Comparison of ENCODE assay signal across 8 cellular contexts in the genomic region with DNA sequence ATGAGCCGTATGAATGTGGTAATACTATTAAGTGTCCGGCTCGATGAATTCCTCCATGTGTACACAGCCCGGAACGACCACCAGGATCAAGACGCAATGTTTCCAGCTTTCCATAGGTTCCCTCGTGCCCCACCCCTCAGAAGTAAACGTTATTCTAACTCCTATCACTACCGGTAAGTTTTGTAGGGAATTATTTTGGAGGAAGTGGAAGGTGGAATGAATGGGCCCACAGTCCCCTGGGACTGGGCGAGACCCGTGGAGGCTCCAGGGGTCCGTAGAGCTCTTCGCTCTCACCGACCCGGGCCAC. TPM values are rescaled to one million over a fixed set of nuclear protein-coding genes. Genes with fewer than 3 reads are reported as not detected.
DNase-seq lines count a peak whose midpoint lies in the region; ATAC-seq, FAIRE-seq and TF ChIP-seq lines count a peak whose summit lies in the region.

No MANE protein-coding gene starts in this region.

- H3K4me1 Mint-ChIP-seq in IgD-negative memory B cell (peaks cover 25 to 36% (median 34%) of the 10 kb centered on the region in 3 donors), chondrocyte (ENCODE audit: low read depth) (peaks cover 40% of the 10 kb centered on the region)
- H3K4me1 Mint-ChIP-seq in naive thymus-derived CD4-positive, alpha-beta T cell: peaks cover 33 to 45% (median 40%) of the 10 kb centered on the region in 7 donors

- H3K27ac ChIP-seq in AG04450 (ENCODE audit: low read depth, low read length): peak overlapping the region; percentile 54
- H3K27ac ChIP-seq in naive thymus-derived CD4-positive, alpha-beta T cell (ENCODE audit: low read depth, low read length): peak overlapping the region; percentile 58

- no peaks in the 10 kb centered on the region for H3K27me3 ChIP-seq in AG04450 (ENCODE audit: control insufficient read depth, insufficient read depth, low read length)
- no peaks in the 10 kb centered on the region for H3K27me3 ChIP-seq in naive thymus-derived CD4-positive, alpha-beta T cell (ENCODE audit: control insufficient read depth in 2 of 2, insufficient read depth in 2 of 2, low read length in 2 of 2)

- intact Hi-C loops in naive thymus-derived CD4-positive, alpha-beta T cell (cut with micrococcal nuclease): loop anchor here (1.0 to 10.0 kb wide), 16 partner anchors 180 to 1825 kb away; a partner anchor contains a TSS

- peak overlapping the region; percentile 20 to 85 (median 61) for H3K27ac Mint-ChIP-seq in IgD-negative memory B cell
- H3K27ac Mint-ChIP-seq in chondrocyte (ENCODE audit: unreplicated experiment): peak overlapping the region; percentile 83
- H3K27ac Mint-ChIP-seq in naive thymus-derived CD4-positive, alpha-beta T cell: peak overlapping the region in 6 of 9 donors; percentile 15 to 75 (median 62)

- H3K9me3 Mint-ChIP-seq in IgD-negative memory B cell: no peaks in the 10 kb centered on the region
- no peaks in the 10 kb centered on the region for H3K9me3 Mint-ChIP-seq in chondrocyte (ENCODE audit: low read depth)
- H3K9me3 Mint-ChIP-seq in naive thymus-derived CD4-positive, alpha-beta T cell: no peaks in the 10 kb centered on the region

- CTCF ChIA-PET in AG04450 (lab: Charles Lee): interaction anchor here (0.6 to 1.4 kb wide), 13 partner anchors 8 to 204 kb away, joined by 3 to 13 read pairs (median 3); no protein-coding TSS in a partner anchor
- CTCF ChIA-PET in naive thymus-derived CD4-positive, alpha-beta T cell (lab: Charles Lee): interaction anchor here (0.5 to 0.8 kb wide), 3 partner anchors 19 to 749 kb away, joined by 3 to 6 read pairs (median 3); no protein-coding TSS in a partner anchor

- H3K9me3 ChIP-seq in AG04450 (ENCODE audit: control insufficient read depth, insufficient read depth, low read length): no peaks in the 10 kb centered on the region; the same call in 1 of the 2 replicates
- no peaks in the 10 kb centered on the region for H3K9me3 ChIP-seq in naive thymus-derived CD4-positive, alpha-beta T cell (ENCODE audit: control insufficient read depth in 2 of 3, low read length in 3 of 3)

- peaks cover 14 to 17% of the 10 kb centered on the region in 2 donors for H3K4me1 ChIP-seq in naive thymus-derived CD4-positive, alpha-beta T cell (ENCODE audit: control insufficient read depth in 2 of 2, insufficient read depth in 2 of 2, low read length in 2 of 2)

- H3K4me3 Mint-ChIP-seq in IgD-negative memory B cell (peak overlapping the region; percentile 82 to 95 (median 90)), chondrocyte (ENCODE audit: unreplicated experiment) (peak overlapping the region; percentile 96)
- peak overlapping the region; percentile 70 to 94 (median 88) for H3K4me3 Mint-ChIP-seq in naive thymus-derived CD4-positive, alpha-beta T cell

- H3K27me3 Mint-ChIP-seq in IgD-negative memory B cell (no peaks in the 10 kb centered on the region), chondrocyte (ENCODE audit: low read depth) (peaks cover 1% of the 10 kb centered on the region)
- H3K27me3 Mint-ChIP-seq in naive thymus-derived CD4-positive, alpha-beta T cell: peaks cover under 1 to 22% (median 9%) of the 10 kb centered on the region in 5 donors

- H3K36me3 ChIP-seq in naive thymus-derived CD4-positive, alpha-beta T cell (ENCODE audit: control insufficient read depth in 2 of 3, insufficient read depth in 3 of 3, low read length in 3 of 3): no peaks in the 10 kb centered on the region

- no peaks in the 10 kb centered on the region for H3K36me3 Mint-ChIP-seq in IgD-negative memory B cell
- H3K36me3 Mint-ChIP-seq in chondrocyte (ENCODE audit: low read depth): peaks cover 3% of the 10 kb centered on the region
- H3K36me3 Mint-ChIP-seq in naive thymus-derived CD4-positive, alpha-beta T cell: peaks cover 0 to 12% (median under 1%) of the 10 kb centered on the region in 5 donors

- peak overlapping the region; percentile 81 for H3K4me3 ChIP-seq in AG04450 (ENCODE audit: low read depth, low read length)
- H3K4me3 ChIP-seq in naive thymus-derived CD4-positive, alpha-beta T cell (ENCODE audit: low read length): peak overlapping the region; percentile 90

- FAIRE-seq in frontal cortex (lab: Jason Lieb, UNC): no peak

- no peak for ATAC-seq in naive thymus-derived CD4-positive, alpha-beta T cell
- ATAC-seq in GM19324 (IDR thresholded peaks at IDR 0.05; ENCODE audit: low FRiP score, unreplicated experiment): no peak
- ATAC-seq in GM21528 (IDR thresholded peaks at IDR 0.05; ENCODE audit: low FRiP score, unreplicated experiment): no peak

- no peak for DNase-seq in AG04450 (ENCODE audit: low read depth, low spot score)
- no peak for DNase-seq in chondrocyte (ENCODE audit: low spot score)
- peak in 1 of 9 donors; percentile 2 for DNase-seq in naive thymus-derived CD4-positive, alpha-beta T cell
- DNase-seq in frontal cortex (ENCODE audit: low spot score in 2 of 2): no peak
- no peak for DNase-seq in NCI-H1417 (lab: John Stamatoyannopoulos, UW)

- no peak for TF ChIP-seq CTCF in AG04450 (IDR thresholded peaks at IDR 0.05; ENCODE audit: low read depth, low read length)
- no peak for TF ChIP-seq CTCF in chondrocyte (IDR thresholded peaks at IDR 0.05)

- POLR2A ChIA-PET in AG04450 (lab: Yijun Ruan, JAX): no interaction called here
- POLR2A ChIA-PET in naive thymus-derived CD4-positive, alpha-beta T cell (lab: Charles Lee): no interaction called here

RNA-seq across cellular contexts. Expression of a gene that starts 0.7 kb away (rescaled TPM):
- polyA plus RNA-seq in AG04450 (2011; rRNA removed) (56.9 and 71.7 TPM in 2 replicates), IgD-negative memory B cell (14.0 TPM)
- polyA minus RNA-seq in AG04450 (2011; rRNA and poly(A)+ RNA removed): 31.3 and 67.3 TPM in 2 replicates
- total RNA-seq in chondrocyte (70.5 to 77.4 TPM (median 74.6 TPM) in 3 replicates), frontal cortex (73.0 TPM)
- total RNA-seq in naive thymus-derived CD4-positive, alpha-beta T cell: 10 to 100 TPM; 31.4 to 53.7 (median 33.8) TPM
- polyA plus RNA-seq in naive thymus-derived CD4-positive, alpha-beta T cell: 10 to 100 TPM in 1 of 2 donors, 1 to 10 TPM in 1; 6.9 to 10.9 TPM
